Comparison of ENCODE assay signal across 8 cellular contexts in the genomic region with DNA sequence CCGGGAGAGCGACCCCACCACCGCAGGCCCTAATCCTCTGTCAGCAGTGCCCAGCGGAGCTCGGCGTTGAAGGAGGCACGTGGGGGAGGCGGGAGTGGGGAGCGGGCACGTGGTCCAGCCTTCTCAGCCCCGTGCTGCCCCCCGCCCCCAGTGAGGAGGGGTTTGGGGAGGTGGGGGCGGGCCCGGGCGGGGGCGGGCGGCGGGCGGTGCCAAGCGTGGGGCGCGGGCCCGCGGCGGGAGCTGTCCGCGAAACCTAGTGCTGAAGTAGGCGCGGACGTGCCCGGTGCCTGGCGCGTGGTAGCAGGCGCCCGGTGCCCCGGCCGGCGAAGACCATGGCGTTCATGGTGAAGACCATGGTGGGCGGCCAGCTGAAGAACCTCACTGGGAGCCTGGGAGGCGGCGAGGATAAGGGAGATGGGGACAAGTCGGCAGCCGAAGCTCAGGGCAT. TPM values are rescaled to one million over a fixed set of nuclear protein-coding genes. Genes with fewer than 3 reads are reported as not detected.
DNase-seq lines count a peak whose midpoint lies in the region; ATAC-seq and TF ChIP-seq lines count a peak whose summit lies in the region.

A gene with protein sequence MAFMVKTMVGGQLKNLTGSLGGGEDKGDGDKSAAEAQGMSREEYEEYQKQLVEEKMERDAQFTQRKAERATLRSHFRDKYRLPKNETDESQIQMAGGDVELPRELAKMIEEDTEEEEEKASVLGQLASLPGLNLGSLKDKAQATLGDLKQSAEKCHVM (plus strand): TSS at position 256 of the 448 bp plus-strand sequence. CDS start 77 bp downstream, at position 333.

- peaks cover 0 to 2% (median 0%) of the 10 kb centered on the region in 7 donors for H3K9me3 Mint-ChIP-seq in CD4-positive, CD25-positive, alpha-beta regulatory T cell
- H3K9me3 Mint-ChIP-seq in activated naive CD8-positive, alpha-beta T cell treated with anti-CD3 and anti-CD28 coated beads, Interleukin-2, amount 10 ng/mL, durations not matched to agents 7 days and 5 days: no peaks in the 10 kb centered on the region

- H3K4me3 ChIP-seq in CD4-positive, CD25-positive, alpha-beta regulatory T cell (ENCODE audit: low read depth, low read length): no peak within 1 kb of the TSS
- H3K4me3 ChIP-seq in lung: no peak within 1 kb of the TSS

- peak in 2 of 3 donors; percentile 19 to 59 for DNase-seq in CD4-positive, CD25-positive, alpha-beta regulatory T cell
- peak; percentile 76 for DNase-seq in RPMI8226
- peak; percentile 80 for DNase-seq in activated naive CD8-positive, alpha-beta T cell treated with anti-CD3 and anti-CD28 coated beads, Interleukin-2, amount 10 ng/mL, durations not matched to agents 7 days and 5 days
- no peak for DNase-seq in lung (ENCODE audit: low spot score)
- DNase-seq in inferior parietal cortex (ENCODE audit: extremely low spot score): no peak
- no peak for DNase-seq in NCI-H345 (lab: John Stamatoyannopoulos, UW)
- DNase-seq in NCI-H748 (lab: John Stamatoyannopoulos, UW; ENCODE audit: unreplicated experiment): no peak

- peak; percentile 55 to 58 for ATAC-seq in CD4-positive, CD25-positive, alpha-beta regulatory T cell (ENCODE audit: low read depth in 2 of 2)
- ATAC-seq in activated naive CD8-positive, alpha-beta T cell treated with anti-CD3 and anti-CD28 coated beads, Interleukin-2, amount 10 ng/mL, durations not matched to agents 7 days and 5 days (ENCODE audit: low read depth): peak; percentile 58
- ATAC-seq in lung (ENCODE audit: insufficient read depth, low FRiP score): peak; percentile 54
- no peak for ATAC-seq in HG03196 (IDR thresholded peaks at IDR 0.05; ENCODE audit: unreplicated experiment)

- no peaks in the 10 kb centered on the region for H3K4me1 ChIP-seq in CD4-positive, CD25-positive, alpha-beta regulatory T cell (ENCODE audit: control insufficient read depth, insufficient read depth, low read length, poor library complexity, severe bottlenecking)
- peaks cover 0 to 2% of the 10 kb centered on the region in 2 donors for H3K4me1 ChIP-seq in lung (ENCODE audit: control insufficient read depth in 2 of 2, insufficient read depth in 2 of 2, low read length in 2 of 2)

- peaks cover 3% of the 10 kb centered on the region for H3K27me3 ChIP-seq in CD4-positive, CD25-positive, alpha-beta regulatory T cell (ENCODE audit: control insufficient read depth, insufficient read depth, low read length)
- no peaks in the 10 kb centered on the region for H3K27me3 ChIP-seq in lung (ENCODE audit: control insufficient read depth, insufficient read depth)

- no peak within 1 kb of the TSS for H3K27ac Mint-ChIP-seq in CD4-positive, CD25-positive, alpha-beta regulatory T cell
- no peak within 1 kb of the TSS for H3K27ac Mint-ChIP-seq in activated naive CD8-positive, alpha-beta T cell treated with anti-CD3 and anti-CD28 coated beads, Interleukin-2, amount 10 ng/mL, durations not matched to agents 7 days and 5 days

- WGBS in lung, 2 donors: 5% methylated on average over 29 to 43 of the region's 44 CpGs

- H3K9me3 ChIP-seq in CD4-positive, CD25-positive, alpha-beta regulatory T cell (ENCODE audit: control insufficient read depth in 2 of 2, low read length in 2 of 2): no peaks in the 10 kb centered on the region
- no peaks in the 10 kb centered on the region for H3K9me3 ChIP-seq in lung (ENCODE audit: control insufficient read depth in 2 of 2, insufficient read depth in 1 of 2, low read length in 1 of 2)

- H3K36me3 Mint-ChIP-seq in CD4-positive, CD25-positive, alpha-beta regulatory T cell: no peaks in the 10 kb centered on the region
- H3K36me3 Mint-ChIP-seq in activated naive CD8-positive, alpha-beta T cell treated with anti-CD3 and anti-CD28 coated beads, Interleukin-2, amount 10 ng/mL, durations not matched to agents 7 days and 5 days: no peaks in the 10 kb centered on the region

- no peak for TF ChIP-seq CTCF in lung (IDR thresholded peaks at IDR 0.05; ENCODE audit: control extremely low read depth, extremely low read depth)

- POLR2A ChIA-PET in activated naive CD8-positive, alpha-beta T cell treated with anti-CD3 and anti-CD28 coated beads, Interleukin-2, amount 10 ng/mL, durations not matched to agents 7 days and 5 days (lab: Charles Lee): interaction anchor here (0.9 to 1.9 kb wide), 3 partner anchors 46 to 55 kb away, joined by 4 to 5 read pairs (median 5); no protein-coding TSS in a partner anchor

- H3K4me1 Mint-ChIP-seq in CD4-positive, CD25-positive, alpha-beta regulatory T cell: peaks cover 0 to 9% (median 0%) of the 10 kb centered on the region in 4 donors
- no peaks in the 10 kb centered on the region for H3K4me1 Mint-ChIP-seq in activated naive CD8-positive, alpha-beta T cell treated with anti-CD3 and anti-CD28 coated beads, Interleukin-2, amount 10 ng/mL, durations not matched to agents 7 days and 5 days

- no peaks in the 10 kb centered on the region for H3K36me3 ChIP-seq in CD4-positive, CD25-positive, alpha-beta regulatory T cell (ENCODE audit: control insufficient read depth, insufficient read depth, low read length)
- H3K36me3 ChIP-seq in lung (ENCODE audit: control insufficient read depth in 2 of 2, insufficient read depth in 2 of 2, low read length in 2 of 2): no peaks in the 10 kb centered on the region

- H3K27ac ChIP-seq in CD4-positive, CD25-positive, alpha-beta regulatory T cell (ENCODE audit: insufficient read depth, low read length, poor library complexity, severe bottlenecking): no peak within 1 kb of the TSS
- no peak within 1 kb of the TSS for H3K27ac ChIP-seq in lung (ENCODE audit: low read depth in 1 of 2, low read length in 1 of 2)

- H3K27me3 Mint-ChIP-seq in CD4-positive, CD25-positive, alpha-beta regulatory T cell: peaks cover 16% of the 10 kb centered on the region
- H3K27me3 Mint-ChIP-seq in activated naive CD8-positive, alpha-beta T cell treated with anti-CD3 and anti-CD28 coated beads, Interleukin-2, amount 10 ng/mL, durations not matched to agents 7 days and 5 days: peaks cover 36% of the 10 kb centered on the region

- peak within 1 kb of the TSS in 1 of 4 donors; percentile 47 for H3K4me3 Mint-ChIP-seq in CD4-positive, CD25-positive, alpha-beta regulatory T cell
- H3K4me3 Mint-ChIP-seq in activated naive CD8-positive, alpha-beta T cell treated with anti-CD3 and anti-CD28 coated beads, Interleukin-2, amount 10 ng/mL, durations not matched to agents 7 days and 5 days: no peak within 1 kb of the TSS

RNA-seq across cellular contexts. Expression of the gene that starts here (rescaled TPM):
- 0.35 TPM for total RNA-seq in CD4-positive, CD25-positive, alpha-beta regulatory T cell
- not detected for polyA plus RNA-seq in CD4-positive, CD25-positive, alpha-beta regulatory T cell
- under 1 TPM; 0.17 to 0.28 TPM for total RNA-seq in activated naive CD8-positive, alpha-beta T cell treated with anti-CD3 and anti-CD28 coated beads, Interleukin-2, amount 10 ng/mL, durations not matched to agents 7 days and 5 days
- not detected for total RNA-seq in lung
- polyA plus RNA-seq in lung: under 1 TPM; 0.10 to 0.13 TPM

Comparison
In these comparisons a context has a peak if more than half of its experiments do, and no peak if none do; other contexts are left out.
1. Peak in DNase-seq and ATAC-seq in CD4-positive, CD25-positive, alpha-beta regulatory T cell; RNA of the gene not detected or under 1 TPM.
2. Peak in DNase-seq and ATAC-seq in activated naive CD8-positive, alpha-beta T cell treated with anti-CD3 and anti-CD28 coated beads, Interleukin-2, amount 10 ng/mL, durations not matched to agents 7 days and 5 days; RNA of the gene not detected or under 1 TPM.
3. Peak in ATAC-seq in lung; RNA of the gene not detected or under 1 TPM.